Comparison of ENCODE assay signal across 18 cellular contexts in genomic region chr14:52059614-52060013, GRCh38. TPM values are rescaled to one million over a fixed set of nuclear protein-coding genes. Genes with fewer than 3 reads are reported as not detected.
DNase-seq lines count a peak whose midpoint lies in the region; ATAC-seq and TF ChIP-seq lines count a peak whose summit lies in the region.
"Had no signal": no experiment of that assay in that cellular context is flagged by ENCODE, and none has a peak within 500 bp of the region (broad histone marks: within the 10 kb centered on the region; RNA-seq: fewer than 3 reads in every experiment).

No MANE protein-coding gene starts in this region.

- H3K9me3 ChIP-seq in cardiac muscle cell (ENCODE audit: low read depth) (no peaks in the 10 kb centered on the region), fibroblast of lung (ENCODE audit: control insufficient read depth, insufficient read depth, low read depth, low read length) (no peaks in the 10 kb centered on the region), vagina (no peaks in the 10 kb centered on the region)
- H3K9me3 ChIP-seq: BE2C, SJCRH30 had no signal

- TF ChIP-seq POLR2A in vagina (IDR thresholded peaks at IDR 0.05) = no peak

- TF ChIP-seq CTCF in cardiac muscle cell (IDR thresholded peaks at IDR 0.05; ENCODE audit: low read depth, low read length) (no peak), fibroblast of lung (conservative IDR thresholded peaks at IDR 0.05 in 1 of 2, IDR thresholded peaks at IDR 0.05 in 1 of 2; ENCODE audit: low read depth in 1 of 2, low read length in 2 of 2) (no peak), vagina (IDR thresholded peaks at IDR 0.05) (no peak)

- H3K27me3 ChIP-seq in cardiac muscle cell (no peaks in the 10 kb centered on the region), fibroblast of lung (ENCODE audit: control insufficient read depth, insufficient read depth, low read length) (no peaks in the 10 kb centered on the region), vagina (no peaks in the 10 kb centered on the region)
- H3K27me3 ChIP-seq: BE2C, SJCRH30 had no signal

- H2AFZ ChIP-seq in fibroblast of lung (ENCODE audit: low read length) = no peak overlapping the region

- H3K4me1 ChIP-seq in cardiac muscle cell (ENCODE audit: low read depth) (peaks cover 53% of the 10 kb centered on the region), fibroblast of lung (ENCODE audit: control insufficient read depth, extremely low read depth, insufficient read depth, low read length) (peaks cover 32% of the 10 kb centered on the region), vagina (peaks cover 38% of the 10 kb centered on the region)
- H3K4me1 ChIP-seq: foreskin keratinocyte, SJCRH30 had no signal

- H3K36me3 ChIP-seq in cardiac muscle cell (peaks cover 40% of the 10 kb centered on the region), fibroblast of lung (ENCODE audit: control insufficient read depth, insufficient read depth, low read length) (peaks cover 14% of the 10 kb centered on the region), vagina (no peaks in the 10 kb centered on the region)
- H3K36me3 ChIP-seq: BE2C, SJCRH30 had no signal

- ATAC-seq in Right ventricle myocardium inferior (no peak), GM21381 (IDR thresholded peaks at IDR 0.05; ENCODE audit: unreplicated experiment) (no peak)
- ATAC-seq: foreskin keratinocyte, left lobe of liver, T-helper 17 cell had no signal

- peak overlapping the region; percentile 26 for H3K4me2 ChIP-seq in fibroblast of lung (ENCODE audit: extremely low read depth, insufficient read depth, low read length)

- DNase-seq in cardiac muscle cell (ENCODE audit: low read depth in 1 of 2, low spot score in 1 of 2) = no peak
- no peak for DNase-seq in Right ventricle myocardium inferior (ENCODE audit: missing footprints)
- DNase-seq in fibroblast of lung (ENCODE audit: low read depth in 2 of 2) = peak in 1 of 2 donors; percentile 56
- DNase-seq in pons (ENCODE audit: low spot score) = peak; percentile 35
- no peak for DNase-seq in vagina (ENCODE audit: extremely low spot score in 2 of 2)
- DNase-seq in stimulated activated naive CD4-positive, alpha-beta T cell treated with Interleukin-2 at 50 U/mL for 16 hours (lab: John Stamatoyannopoulos, UW) = no peak
- no peak for DNase-seq in GDM1 (lab: John Stamatoyannopoulos, UW)
- DNase-seq: activated gamma-delta T cell treated with Interleukin-2 at 50 U/mL for 16 hours, BE2C, foreskin keratinocyte, NCI-H69, OCI-M1, SJCRH30, T-helper 17 cell had no signal

- no peak overlapping the region for H3K4me3 ChIP-seq in cardiac muscle cell
- H3K4me3 ChIP-seq in fibroblast of lung (replicated peaks in 1 of 4; ENCODE audit: control extremely low read depth in 1 of 4, insufficient read depth in 1 of 4, low read depth in 3 of 4, low read length in 4 of 4) = no peak overlapping the region
- H3K4me3 ChIP-seq in vagina = no peak overlapping the region
- H3K4me3 ChIP-seq: SJCRH30 had no signal

- H3K9ac ChIP-seq in fibroblast of lung (ENCODE audit: insufficient read depth, low read length) = no peak overlapping the region

- no peaks in the 10 kb centered on the region for H4K20me1 ChIP-seq in fibroblast of lung (ENCODE audit: control insufficient read depth, extremely low read depth, insufficient read depth, low read length)

- intact Hi-C loops in Right ventricle myocardium inferior (cut with DNase I) = no loop called here
- intact Hi-C loops in vagina (cut with DNase I) = no loop called here

- peaks cover 70% of the 10 kb centered on the region for H3K79me2 ChIP-seq in fibroblast of lung (ENCODE audit: control insufficient read depth, insufficient read depth, low read length)

- H3K27ac ChIP-seq in cardiac muscle cell (peak overlapping the region; percentile 93), fibroblast of lung (ENCODE audit: insufficient read depth, low read length) (no peak overlapping the region), vagina (peak overlapping the region; percentile 43)
- H3K27ac ChIP-seq: 22Rv1, foreskin keratinocyte, SJCRH30, VCaP had no signal

RNA-seq across cellular contexts. Expression of gene NID2, which starts 9.2 kb away (rescaled TPM):
- total RNA-seq in cardiac muscle cell = 275 and 538 TPM in 2 replicates
- polyA plus RNA-seq in cardiac muscle cell = 179 and 341 TPM in 2 replicates
- 41.8 TPM for total RNA-seq in Right ventricle myocardium inferior
- 93.7 and 181 TPM in 2 replicates for total RNA-seq in fibroblast of lung
- polyA plus RNA-seq in fibroblast of lung = 394 and 2,513 TPM in 2 replicates
- 225 and 1,654 TPM in 2 replicates for polyA plus RNA-seq in fibroblast of lung (2012)
- polyA minus RNA-seq in fibroblast of lung (ENCODE audit: low replicate concordance) = 553 and 3,045 TPM in 2 replicates
- 20.1 TPM for total RNA-seq in vagina
